In the genomic region with DNA sequence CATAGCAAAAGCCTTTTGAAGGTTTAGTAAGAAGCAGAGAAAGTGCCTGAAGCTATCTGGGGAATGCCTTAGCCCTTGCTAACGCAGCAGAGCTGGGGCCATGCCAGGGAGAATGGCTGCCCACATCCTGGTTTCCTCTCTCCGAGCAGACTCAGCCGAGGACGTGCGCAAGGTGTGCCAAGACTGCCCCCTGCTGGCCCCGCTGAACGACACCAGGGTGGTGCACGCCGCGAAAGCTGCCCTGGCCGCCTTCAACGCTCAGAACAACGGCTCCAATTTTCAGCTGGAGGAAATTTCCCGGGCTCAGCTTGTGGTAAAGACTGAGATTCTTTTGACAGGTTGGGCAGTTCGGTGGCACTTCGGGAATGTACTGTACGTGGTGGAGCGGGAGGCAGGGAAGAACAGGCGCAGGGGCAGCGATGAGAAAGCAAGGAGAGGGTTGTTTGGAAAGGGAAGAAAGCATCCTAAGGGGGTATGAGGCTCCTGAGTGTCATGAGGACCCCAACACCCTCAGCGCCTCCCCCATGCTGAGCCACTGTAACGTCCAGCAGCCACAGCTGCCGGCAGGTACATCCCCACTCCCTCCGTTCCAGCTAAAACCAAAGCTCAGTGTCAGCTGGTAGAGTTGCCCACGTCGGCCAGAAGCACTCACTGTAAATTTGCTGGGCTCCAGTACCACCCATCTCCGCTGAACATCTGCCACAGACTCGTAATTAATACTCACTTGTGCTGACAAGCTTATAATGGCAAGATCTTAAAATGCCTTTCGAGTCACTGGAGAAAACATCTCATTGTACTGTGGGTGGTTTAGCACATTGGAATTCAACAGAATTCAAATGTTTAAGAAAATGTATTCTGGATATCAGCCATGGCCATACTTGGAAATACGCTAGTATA, we compare ENCODE assay signal across 8 cellular contexts. TPM values are rescaled to one million over a fixed set of nuclear protein-coding genes. Genes with fewer than 3 reads are reported as not detected.
A peak's percentile ranks its signal among the peaks of the same experiment; 100 is the strongest.
DNase-seq lines count a peak whose midpoint lies in the region; ATAC-seq and TF ChIP-seq lines count a peak whose summit lies in the region.

No MANE protein-coding gene starts in this region.

- H3K36me3 ChIP-seq in breast epithelium: no peaks in the 10 kb centered on the region

- intact Hi-C loops in breast epithelium (cut with DNase I; ENCODE audit: low total_unique reads): no loop called here

- TF ChIP-seq CTCF in AG09319 (IDR thresholded peaks at IDR 0.05; ENCODE audit: low read depth, low read length): peak; percentile 96
- TF ChIP-seq CTCF in WI38 (IDR thresholded peaks at IDR 0.05; ENCODE audit: low read depth, low read length): peak; percentile 70
- TF ChIP-seq CTCF in breast epithelium (IDR thresholded peaks at IDR 0.05): peak; percentile 77 to 92 (median 79)

- H3K4me1 ChIP-seq in breast epithelium: no peaks in the 10 kb centered on the region

- no peak for TF ChIP-seq POLR2A in breast epithelium (IDR thresholded peaks at IDR 0.05)

- ATAC-seq in GM18873 (IDR thresholded peaks at IDR 0.05; ENCODE audit: low FRiP score, unreplicated experiment): peak; percentile 88
- ATAC-seq in HG03139 (IDR thresholded peaks at IDR 0.05; ENCODE audit: unreplicated experiment): peak; percentile 89

- no peaks in the 10 kb centered on the region for H3K9me3 ChIP-seq in breast epithelium

- peak overlapping the region; percentile 23 to 46 for H3K27ac ChIP-seq in breast epithelium

- DNase-seq in AG09319 (ENCODE audit: extremely low read depth, low read depth) (peak; percentile 96), NCI-H2171 treated with DMSO at 0.1 percent for 48 hours (lab: John Stamatoyannopoulos, UW) (peak; percentile 80), breast epithelium (ENCODE audit: low spot score in 2 of 2) (peak; percentile 92 to 94), iris pigment epithelial cell (ENCODE audit: low read depth) (peak; percentile 98)
- peak; percentile 79 to 84 for DNase-seq in stimulated activated CD4-positive, alpha-beta T cell treated with anti-CD3 and anti-CD28 coated beads, Interleukin-15, amount 100 ng/mL, for 48 hours (ENCODE audit: low read depth in 2 of 2)

- H3K4me3 ChIP-seq in WI38 (ENCODE audit: low read depth, low read length): no peak overlapping the region
- peak overlapping the region in 2 of 3 donors; percentile 27 to 52 for H3K4me3 ChIP-seq in breast epithelium

- H3K27me3 ChIP-seq in breast epithelium: peaks cover 0 to 14% of the 10 kb centered on the region in 2 donors

RNA-seq across cellular contexts. Expression of a gene that starts 4.4 kb away (rescaled TPM):
- total RNA-seq in breast epithelium: not detected

RNA-seq across cellular contexts. Expression of a gene that starts 22.9 kb away (rescaled TPM):
- not detected for total RNA-seq in breast epithelium

RNA-seq across cellular contexts. Expression of a gene that starts 46.8 kb away (rescaled TPM):
- 10 to 100 TPM; 40.0 to 41.6 (median 41.6) TPM for total RNA-seq in breast epithelium

RNA-seq across cellular contexts. Expression of a gene that starts 48.5 kb away (rescaled TPM):
- not detected for total RNA-seq in breast epithelium

RNA-seq across cellular contexts. Expression of a gene that starts 50.1 kb away (rescaled TPM):
- 10 to 100 TPM; 15.0 to 19.6 (median 17.4) TPM for total RNA-seq in breast epithelium
